Comparison of ENCODE assay signal across 20 cellular contexts in the genomic region with DNA sequence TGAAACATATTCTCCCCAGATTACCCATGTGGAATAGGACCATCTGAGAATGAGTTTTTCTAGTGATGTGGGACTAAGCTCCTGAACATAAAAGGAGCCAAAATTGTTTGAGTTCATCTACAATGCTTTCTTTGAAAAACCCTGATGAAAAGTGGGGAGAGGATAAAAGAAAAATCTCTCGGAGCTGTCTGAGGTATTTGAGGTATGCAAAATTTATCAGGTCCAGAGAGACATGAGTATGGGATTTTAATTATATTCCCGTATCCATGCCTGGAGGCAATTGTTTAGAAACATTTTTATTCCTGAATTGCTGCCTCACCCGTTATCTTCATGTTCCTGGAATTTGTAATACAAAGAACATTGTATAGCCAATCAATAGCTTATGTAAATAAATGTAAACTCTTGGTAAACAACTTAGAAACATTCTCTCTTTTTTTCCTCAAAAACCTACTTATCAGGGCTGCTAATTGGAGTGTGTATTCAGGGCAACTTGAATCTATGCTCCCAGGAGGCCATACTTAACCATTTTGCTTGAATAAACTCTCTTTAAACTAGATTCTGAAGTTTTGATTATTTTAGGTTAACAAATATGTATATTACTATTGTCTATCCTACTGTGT.
"Had no signal": no experiment of that assay in that cellular context is flagged by ENCODE, and none has a peak within 500 bp of the region (broad histone marks: within the 10 kb centered on the region; RNA-seq: fewer than 3 reads in every experiment).

No MANE protein-coding gene starts in this region.

- H3K27me3 ChIP-seq: SJSA1 had no signal

- H3K27ac ChIP-seq: SJSA1, SK-N-MC had no signal

- H3K4me1 ChIP-seq: SJSA1 had no signal

- H3K4me3 ChIP-seq: SJSA1, SK-N-MC had no signal

- H3K9me3 ChIP-seq: SJSA1 had no signal

- DNase-seq: KBM-7, MV-4-11, NCI-H1092, NCI-H1105 treated with DMSO at 0.1 percent for 48 hours, NCI-H1436, NCI-H187, NCI-H2029, NCI-H2081 treated with DMSO at 0.1 percent for 48 hours, NCI-H2171, NCI-H226, NCI-H446, NCI-H510A, NCI-H524 treated with DMSO at 0.1 percent for 48 hours, NCI-H69, NCI-H774, Right ventricle myocardium superior, RPMI8226, SIG-M5 had no signal

- H3K36me3 ChIP-seq: SJSA1 had no signal
